ENCODE assay signal across 25 cellular contexts in the genomic region with DNA sequence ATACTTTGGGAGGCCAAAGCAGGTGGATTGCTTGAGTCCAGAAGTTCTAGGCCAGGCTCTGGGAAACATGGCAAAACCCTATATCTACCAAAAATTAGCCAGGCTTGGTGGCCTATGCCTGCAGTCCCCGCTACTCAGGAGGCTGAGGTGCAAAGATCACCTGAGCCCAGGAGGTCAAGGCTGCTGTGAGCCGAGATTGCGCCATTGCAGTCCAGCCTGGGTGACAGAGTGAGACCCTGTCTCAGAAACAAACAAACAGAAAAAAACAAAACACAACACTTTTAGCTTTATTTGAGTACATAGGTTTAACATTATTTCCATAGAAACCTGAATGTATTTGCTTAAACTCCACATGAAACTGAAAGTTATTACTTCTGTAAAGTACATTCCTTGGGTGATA. TPM values are rescaled to one million over a fixed set of nuclear protein-coding genes. Genes with fewer than 3 reads are reported as not detected.
"Had no signal": no experiment of that assay in that cellular context is flagged by ENCODE, and none has a peak within 500 bp of the region (broad histone marks: within the 10 kb centered on the region; RNA-seq: fewer than 3 reads in every experiment).

No MANE protein-coding gene starts in this region.

- H3K9me3 ChIP-seq: ovary, psoas muscle, stomach, thoracic aorta, thyroid gland, tibial nerve, upper lobe of right lung, uterus had no signal

- H3K9ac ChIP-seq: neural progenitor cell, parathyroid adenoma had no signal

- H3K79me2 ChIP-seq: parathyroid adenoma had no signal

- H3K4me1 ChIP-seq: neural progenitor cell, upper lobe of right lung, uterus had no signal

- ATAC-seq: naive thymus-derived CD4-positive, alpha-beta T cell; natural killer cell; psoas muscle; right cardiac atrium; sciatic nerve; upper lobe of right lung had no signal

- H3K4me3 ChIP-seq: neural progenitor cell, ovary, psoas muscle, skin epidermis, stomach, thoracic aorta, thyroid gland, tibial nerve, upper lobe of right lung, uterus had no signal

- H3K27me3 ChIP-seq: ovary, thyroid gland had no signal

- H3K27ac ChIP-seq: neural progenitor cell, ovary, parathyroid adenoma, psoas muscle, skin epidermis, stomach, tibial nerve, upper lobe of right lung, uterus had no signal

- DNase-seq: naive thymus-derived CD4-positive, alpha-beta T cell; natural killer cell; occipital lobe; ovary; posterior cingulate gyrus; psoas muscle; right cardiac atrium; stimulated activated CD4-positive, alpha-beta T cell treated with anti-CD3 and anti-CD28 coated beads, Interleukin-15, amount 100 ng/mL, for 24 hours; stimulated activated CD4-positive, alpha-beta T cell treated with anti-CD3 and anti-CD28 coated beads, Interleukin-2, amount 100 ng/mL, for 24 hours; stimulated activated CD4-positive, alpha-beta T cell treated with anti-CD3 and anti-CD28 coated beads, Interleukin-4, amount 100 ng/mL, for 1 hour; stimulated activated CD4-positive, alpha-beta T cell treated with anti-CD3 and anti-CD28 coated beads, Interleukin-4, amount 100 ng/mL, for 4 hours; stimulated activated CD8-positive, alpha-beta memory T cell treated with anti-CD3 and anti-CD28 coated beads, Interleukin-4, amount 100 ng/mL, for 48 hours; stimulated activated naive CD4-positive, alpha-beta T cell; stomach; thyroid gland; upper lobe of right lung; uterus had no signal

- H3K4me2 ChIP-seq: neural progenitor cell had no signal

- H3K36me3 ChIP-seq: neural progenitor cell, ovary, stomach, thoracic aorta, thyroid gland, tibial nerve, upper lobe of right lung, uterus had no signal

- H2AFZ ChIP-seq: neural progenitor cell, parathyroid adenoma had no signal

RNA-seq across cellular contexts. Expression of gene ACADL, which starts 2.4 kb away (rescaled TPM):
- total RNA-seq: naive thymus-derived CD4-positive, alpha-beta T cell; natural killer cell; osteoblast had no signal
- polyA plus RNA-seq: naive thymus-derived CD4-positive, alpha-beta T cell; neural cell had no signal
